21 cellular contexts compared by ENCODE assay signal in the genomic region with DNA sequence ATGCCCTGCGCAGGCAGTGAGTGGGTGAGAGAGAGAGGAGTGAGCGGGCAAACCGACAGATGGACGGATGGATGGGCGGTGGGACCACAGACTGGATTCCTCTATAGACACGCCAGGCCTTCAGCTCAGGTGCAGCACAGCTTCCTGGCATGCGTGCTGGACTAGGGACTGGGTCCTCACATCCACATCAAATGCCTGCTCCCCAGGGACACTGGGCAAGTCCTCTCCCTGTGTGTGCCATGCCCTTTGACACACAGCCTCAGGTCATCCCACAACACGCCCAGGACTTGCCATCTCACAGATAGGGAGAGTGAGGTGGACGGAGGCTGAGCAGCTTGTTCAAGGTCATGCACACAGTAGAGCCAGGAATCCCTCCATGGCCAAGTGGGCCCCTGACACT.
A peak's percentile ranks its signal among the peaks of the same experiment; 100 is the strongest.
DNase-seq lines count a peak whose midpoint lies in the region; ATAC-seq, FAIRE-seq and TF ChIP-seq lines count a peak whose summit lies in the region.
"Had no signal": no experiment of that assay in that cellular context is flagged by ENCODE, and none has a peak within 500 bp of the region (broad histone marks: within the 10 kb centered on the region; RNA-seq: fewer than 3 reads in every experiment).

No MANE protein-coding gene starts in this region.

- no peak overlapping the region for H2BK120ac ChIP-seq in H1 (replicated peaks; ENCODE audit: low read depth, low read length)

- H4K91ac ChIP-seq in H1 (replicated peaks; ENCODE audit: insufficient read length, low read length) = peak overlapping the region; percentile 59

- no peak overlapping the region for H2BK15ac ChIP-seq in H1 (ENCODE audit: low read length)

- TF ChIP-seq CTCF in left ventricle myocardium inferior (IDR thresholded peaks at IDR 0.05; ENCODE audit: borderline replicate concordance) (no peak), H1 (IDR thresholded peaks at IDR 0.05; ENCODE audit: control extremely low read depth in 1 of 3, insufficient read depth in 1 of 3, low read depth in 1 of 3, low read length in 3 of 3) (no peak)

- H3K36me3 ChIP-seq in left ventricle myocardium inferior = no peaks in the 10 kb centered on the region
- no peaks in the 10 kb centered on the region for H3K36me3 ChIP-seq in H1 (ENCODE audit: control insufficient read depth in 2 of 4, insufficient read depth in 4 of 4, low read length in 3 of 4)

- no peak for TF ChIP-seq RAD21 in H1 (IDR thresholded peaks at IDR 0.05 in 1 of 2, conservative IDR thresholded peaks at IDR 0.05 in 1 of 2; ENCODE audit: low read depth in 2 of 2, low read length in 2 of 2)

- H3K23ac ChIP-seq in H1 (ENCODE audit: insufficient read length) = no peak overlapping the region

- H3K14ac ChIP-seq in H1 (ENCODE audit: insufficient read length) = no peak overlapping the region

- H3K9me3 ChIP-seq in left ventricle myocardium inferior (replicated peaks) (no peaks in the 10 kb centered on the region), H1 (ENCODE audit: insufficient read depth in 2 of 2, low read depth in 1 of 2, low read length in 1 of 2) (no peaks in the 10 kb centered on the region)

- H2AK5ac ChIP-seq in H1 (ENCODE audit: low read depth, low read length) = no peak overlapping the region

- H2BK12ac ChIP-seq in H1 (ENCODE audit: low read depth, low read length) = no peak overlapping the region; the same call in 1 of the 2 replicates

- H4K5ac ChIP-seq in H1 (ENCODE audit: insufficient read length, low read depth, low read length) = no peak overlapping the region

- intact Hi-C loops in Right ventricle myocardium inferior (cut with DNase I) = no loop called here
- intact Hi-C loops in left ventricle myocardium inferior (cut with micrococcal nuclease) = no loop called here

- H3K79me2 ChIP-seq in H1 (ENCODE audit: control insufficient read depth in 1 of 2, insufficient read depth in 2 of 2, low read length in 2 of 2) = no peaks in the 10 kb centered on the region

- no peak for TF ChIP-seq EP300 in H1 (IDR thresholded peaks at IDR 0.05; ENCODE audit: borderline replicate concordance in 1 of 2, low read depth in 2 of 2, low read length in 2 of 2)

- H3K4ac ChIP-seq in H1 (replicated peaks; ENCODE audit: insufficient read length, low read depth, low read length) = peak overlapping the region; percentile 80

- no peak for FAIRE-seq in H1 (lab: Jason Lieb, UNC)
- FAIRE-seq: G401.6, GM12892, GM19239, H54 had no signal

- CTCF ChIA-PET in H1 (lab: Charles Lee; ENCODE audit: partially characterized antibody) = interaction anchor here (0.6 to 1.2 kb wide), 3 partner anchors 10 to 190 kb away, joined by 3 to 5 read pairs (median 3); no protein-coding TSS in a partner anchor

- DNase-seq in Right ventricle myocardium inferior (ENCODE audit: missing footprints) = peak; percentile 50
- DNase-seq in left ventricle myocardium inferior = no peak
- DNase-seq in H1 (ENCODE audit: low read depth in 1 of 2, low spot score in 2 of 2) = no peak
- DNase-seq in mesenteric fat pad (ENCODE audit: low spot score) = peak; percentile 87
- DNase-seq in NCI-H2196 (lab: John Stamatoyannopoulos, UW; ENCODE audit: unreplicated experiment) = no peak
- DNase-seq: 8988T; AML-193; C1 segment of cervical spinal cord; Calu3; CD4-positive, alpha-beta T cell; DMS 273 treated with DMSO at 0.1 percent for 48 hours; EL; IMR-90; KBM-7 had no signal

- H3K27ac ChIP-seq in left ventricle myocardium inferior (replicated peaks) = no peak overlapping the region
- H3K27ac ChIP-seq in H1 (ENCODE audit: low read depth, low read length) = no peak overlapping the region

- peaks cover 9% of the 10 kb centered on the region for H3K4me1 ChIP-seq in left ventricle myocardium inferior
- no peaks in the 10 kb centered on the region for H3K4me1 ChIP-seq in H1 (replicated peaks in 1 of 4; ENCODE audit: control insufficient read depth in 3 of 4, insufficient read depth in 4 of 4, low read length in 3 of 4)

- no peaks in the 10 kb centered on the region for H4K20me1 ChIP-seq in H1 (replicated peaks in 1 of 2; ENCODE audit: control insufficient read depth in 1 of 2, insufficient read depth in 2 of 2, low read length in 2 of 2)

- no peak overlapping the region for H3K18ac ChIP-seq in H1 (ENCODE audit: extremely low read depth, low read length)

- ATAC-seq in Right ventricle myocardium inferior = no peak
- ATAC-seq in GM21381 (IDR thresholded peaks at IDR 0.05; ENCODE audit: unreplicated experiment) = no peak
- no peak for ATAC-seq in HG02884 (IDR thresholded peaks at IDR 0.05; ENCODE audit: unreplicated experiment)
- ATAC-seq: HCT116 had no signal

- H2AFZ ChIP-seq in H1 (ENCODE audit: low read length) = no peak overlapping the region

- no peak overlapping the region for H3K9ac ChIP-seq in H1 (replicated peaks in 1 of 4; ENCODE audit: extremely low read depth in 1 of 4, low read depth in 3 of 4, low read length in 3 of 4)

- H3K23me2 ChIP-seq in H1 (ENCODE audit: low read depth, low read length) = no peaks in the 10 kb centered on the region

- H3K27me3 ChIP-seq in left ventricle myocardium inferior (ENCODE audit: low read depth) (peaks cover 49% of the 10 kb centered on the region), H1 (replicated peaks in 1 of 4; ENCODE audit: control insufficient read depth in 3 of 4, extremely low read depth in 1 of 4, insufficient read depth in 3 of 4, low read length in 3 of 4) (no peaks in the 10 kb centered on the region; a peak in 2 of 7 replicates)

- no peaks in the 10 kb centered on the region for H3K79me1 ChIP-seq in H1 (ENCODE audit: low read depth, low read length)

- no peak overlapping the region for H3K4me3 ChIP-seq in left ventricle myocardium inferior
- no peak overlapping the region for H3K4me3 ChIP-seq in H1 (ENCODE audit: extremely low read depth in 1 of 4, insufficient read depth in 2 of 4, low read depth in 3 of 4, low read length in 4 of 4)

- H3K56ac ChIP-seq in H1 (replicated peaks; ENCODE audit: insufficient read length, low read depth, low read length) = no peak overlapping the region

- H3K4me2 ChIP-seq in H1 (ENCODE audit: insufficient read depth in 1 of 2, low read depth in 2 of 2, low read length in 2 of 2) = no peak overlapping the region

- TF ChIP-seq POLR2A in H1 (IDR thresholded peaks at IDR 0.05; ENCODE audit: control extremely low read depth in 1 of 2, low read depth in 2 of 2, low read length in 2 of 2) = no peak

- H2BK5ac ChIP-seq in H1 (ENCODE audit: low read depth, low read length) = peak overlapping the region; percentile 69; the same call in 1 of the 2 replicates

- no peak overlapping the region for H2BK20ac ChIP-seq in H1 (ENCODE audit: low read length)

- 88% methylated on average over 9 of the region's 9 CpGs; no CpG with 5 or more reads in 1 of the 2 experiments for WGBS in H1 (ENCODE audit: extremely low coverage in 1 of 2, insufficient coverage in 1 of 2, insufficient read length in 1 of 2, insufficient replicate concordance in 2 of 2, low coverage in 1 of 2, low lambda C conversion rate in 2 of 2, missing lambda C conversion rate in 1 of 2), 2 experiments

- POLR2A ChIA-PET in H1 (lab: Charles Lee; ENCODE audit: partially characterized antibody) = no interaction called here

- peak overlapping the region; percentile 17; the same call in 1 of the 2 replicates for H4K8ac ChIP-seq in H1 (ENCODE audit: extremely low read depth, insufficient read depth, low read length)

TF ChIP-seq in H1, 55 proteins besides CTCF, POLR2A, EP300 and RAD21:
- no peak for TF ChIP-seq YY1 (IDR thresholded peaks at IDR 0.05; ENCODE audit: low read depth, low read length)
- TF ChIP-seq MAFK (IDR thresholded peaks at IDR 0.05; ENCODE audit: low read depth, low read length) = no peak
- TF ChIP-seq CHD1 (IDR thresholded peaks at IDR 0.05; ENCODE audit: low read depth, low read length) = no peak
- no peak for TF ChIP-seq POU5F1 (IDR thresholded peaks at IDR 0.05; ENCODE audit: low read depth, low read length)
- no peak for TF ChIP-seq KDM1A (IDR thresholded peaks at IDR 0.05; ENCODE audit: borderline replicate concordance, low read length)
- TF ChIP-seq TEAD4 (IDR thresholded peaks at IDR 0.05; ENCODE audit: low read depth, low read length) = no peak
- TF ChIP-seq JUN (IDR thresholded peaks at IDR 0.05; ENCODE audit: low read depth, low read length) = no peak
- no peak for TF ChIP-seq GTF2F1 (IDR thresholded peaks at IDR 0.05; ENCODE audit: borderline replicate concordance, low read depth, low read length)
- TF ChIP-seq SAP30 (IDR thresholded peaks at IDR 0.05; ENCODE audit: insufficient read depth, insufficient replicate concordance, low read length) = no peak
- TF ChIP-seq RFX5 (IDR thresholded peaks at IDR 0.05; ENCODE audit: borderline replicate concordance, low read depth, low read length) = no peak
- no peak for TF ChIP-seq EGR1 (IDR thresholded peaks at IDR 0.05; ENCODE audit: borderline replicate concordance, low read depth, low read length)

Comparison
In these comparisons a context has a peak if more than half of its experiments do, and no peak if none do; other contexts are left out.
1. DNase-seq: peak in Right ventricle myocardium inferior (single experiment) and mesenteric fat pad (single experiment); none in left ventricle myocardium inferior (single experiment), H1 (0 of 2) and NCI-H2196 (single experiment).